16 cellular contexts compared by ENCODE assay signal in genomic region chr22:37491559-37492427, GRCh38. TPM values are rescaled to one million over a fixed set of nuclear protein-coding genes. Genes with fewer than 3 reads are reported as not detected.
A peak's percentile ranks its signal among the peaks of the same experiment; 100 is the strongest.
DNase-seq lines count a peak whose midpoint lies in the region; ATAC-seq, FAIRE-seq and TF ChIP-seq lines count a peak whose summit lies in the region.
"Had no signal": no experiment of that assay in that cellular context is flagged by ENCODE, and none has a peak within 500 bp of the region (broad histone marks: within the 10 kb centered on the region; RNA-seq: fewer than 3 reads in every experiment).

No MANE protein-coding gene starts in this region.

- H2AK5ac ChIP-seq in H1 (ENCODE audit: low read depth, low read length), result no peak overlapping the region

- H4K20me1 ChIP-seq in OCI-LY7 (ENCODE audit: insufficient read depth, low read length) (no peaks in the 10 kb centered on the region), H1 (replicated peaks in 1 of 2; ENCODE audit: control insufficient read depth in 1 of 2, insufficient read depth in 2 of 2, low read length in 2 of 2) (no peaks in the 10 kb centered on the region)

- no peak for ATAC-seq in stimulated activated memory B cell treated with anti-CD40 and anti-IgM and Interleukin-4, amounts not matched to agents 10 μg/mL and 1 μg/mL and 100 μg/mL, for 72 hours
- no peak for ATAC-seq in HG02678 (IDR thresholded peaks at IDR 0.05; ENCODE audit: unreplicated experiment)

- no peak overlapping the region for H2BK15ac ChIP-seq in H1 (ENCODE audit: low read length)

- no peak overlapping the region for H4K5ac ChIP-seq in H1 (ENCODE audit: insufficient read length, low read depth, low read length)

- CTCF ChIA-PET in HEK293 (lab: Yijun Ruan, JAX) (interaction anchor here (0.8 to 12.9 kb wide), 5 partner anchors 9 to 29 kb away, joined by 3 to 115 read pairs (median 4); no protein-coding TSS in a partner anchor), OCI-LY7 (lab: Charles Lee; ENCODE audit: unreplicated experiment) (interaction anchor here (0.6 to 0.8 kb wide), 2 partner anchors 8 to 19 kb away, joined by 4 read pairs; no protein-coding TSS in a partner anchor), H1 (lab: Charles Lee; ENCODE audit: partially characterized antibody) (interaction anchor here (0.8 to 21.5 kb wide), 11 partner anchors 10 to 175 kb away, joined by 3 to 312 read pairs (median 4); no protein-coding TSS in a partner anchor)

- TF ChIP-seq EP300 in H1 (IDR thresholded peaks at IDR 0.05; ENCODE audit: borderline replicate concordance in 1 of 2, low read depth in 2 of 2, low read length in 2 of 2), result no peak

- H3K27ac Mint-ChIP-seq in stimulated activated memory B cell treated with anti-CD40 and anti-IgM and Interleukin-4, amounts not matched to agents 10 μg/mL and 1 μg/mL and 100 μg/mL, for 72 hours, result peak overlapping the region; percentile 40

- no peaks in the 10 kb centered on the region for H3K36me3 Mint-ChIP-seq in stimulated activated memory B cell treated with anti-CD40 and anti-IgM and Interleukin-4, amounts not matched to agents 10 μg/mL and 1 μg/mL and 100 μg/mL, for 72 hours
- H3K36me3 Mint-ChIP-seq: CD4-positive, alpha-beta memory T cell had no signal

- no peak overlapping the region for H2BK20ac ChIP-seq in H1 (ENCODE audit: low read length)

- no peak for TF ChIP-seq POLR2A in H1 (IDR thresholded peaks at IDR 0.05; ENCODE audit: control extremely low read depth in 1 of 2, low read depth in 2 of 2, low read length in 2 of 2)

- H3K9me2 ChIP-seq in OCI-LY7 (ENCODE audit: insufficient read depth, low read length), result no peaks in the 10 kb centered on the region

- no peak for TF ChIP-seq CTCF in HEK293 (tag by site-specific recombination; IDR thresholded peaks at IDR 0.05)
- no peak for TF ChIP-seq CTCF in OCI-LY7 (conservative IDR thresholded peaks at IDR 0.05; ENCODE audit: low read length)
- TF ChIP-seq CTCF in H1 (IDR thresholded peaks at IDR 0.05; ENCODE audit: control extremely low read depth in 1 of 3, insufficient read depth in 1 of 3, low read depth in 1 of 3, low read length in 3 of 3), result no peak
- no peak for TF ChIP-seq CTCF in coronary artery (IDR thresholded peaks at IDR 0.05)

- no peaks in the 10 kb centered on the region for H3K23me2 ChIP-seq in H1 (ENCODE audit: low read depth, low read length)

- H3K27ac ChIP-seq in HEK293 (ENCODE audit: extremely low read depth, low read depth, low read length) (no peak overlapping the region), OCI-LY7 (ENCODE audit: low read depth, low read length, poor library complexity, severe bottlenecking) (peak overlapping the region; percentile 54), H1 (ENCODE audit: low read depth, low read length) (no peak overlapping the region), coronary artery (no peak overlapping the region)
- H3K27ac ChIP-seq: GM23248 had no signal

- TF ChIP-seq RAD21 in H1 (IDR thresholded peaks at IDR 0.05 in 1 of 2, conservative IDR thresholded peaks at IDR 0.05 in 1 of 2; ENCODE audit: low read depth in 2 of 2, low read length in 2 of 2), result no peak

- 94% methylated on average over 16 of the region's 22 CpGs; no CpG with 5 or more reads in 1 of the 2 experiments for WGBS in H1 (ENCODE audit: extremely low coverage in 1 of 2, insufficient coverage in 1 of 2, insufficient read length in 1 of 2, insufficient replicate concordance in 2 of 2, low coverage in 1 of 2, low lambda C conversion rate in 2 of 2, missing lambda C conversion rate in 1 of 2), 2 experiments

- no peak overlapping the region for H2BK12ac ChIP-seq in H1 (ENCODE audit: low read depth, low read length)

- H3K79me2 ChIP-seq in OCI-LY7 (ENCODE audit: insufficient read depth, low read depth, low read length) (no peaks in the 10 kb centered on the region; the same call in 1 of the 2 replicates), H1 (ENCODE audit: control insufficient read depth in 1 of 2, insufficient read depth in 2 of 2, low read length in 2 of 2) (no peaks in the 10 kb centered on the region)

- no peak overlapping the region for H3K23ac ChIP-seq in H1 (ENCODE audit: insufficient read length)

- peaks cover 42% of the 10 kb centered on the region for H3K4me1 Mint-ChIP-seq in stimulated activated memory B cell treated with anti-CD40 and anti-IgM and Interleukin-4, amounts not matched to agents 10 μg/mL and 1 μg/mL and 100 μg/mL, for 72 hours

- DNase-seq in OCI-LY7 (ENCODE audit: low spot score), result peak; percentile 68
- DNase-seq in H1 (ENCODE audit: low read depth in 1 of 2, low spot score in 2 of 2), result no peak
- no peak for DNase-seq in glomerular visceral epithelial cell (ENCODE audit: extremely low spot score)
- DNase-seq in coronary artery (ENCODE audit: low spot score), result no peak
- DNase-seq: GM23248, NCI-H187, NCI-H2107, NCI-H226, NCI-H524 treated with DMSO at 0.1 percent for 48 hours had no signal

- no peak overlapping the region for H3K18ac ChIP-seq in H1 (ENCODE audit: extremely low read depth, low read length)

- H2AFZ ChIP-seq in OCI-LY7 (ENCODE audit: low read length) (no peak overlapping the region), H1 (ENCODE audit: low read length) (no peak overlapping the region)
- H2AFZ ChIP-seq: GM23248 had no signal

- H2BK5ac ChIP-seq in H1 (ENCODE audit: low read depth, low read length), result no peak overlapping the region

- POLR2A ChIA-PET in HEK293 (lab: Yijun Ruan, JAX), result no interaction called here
- POLR2A ChIA-PET in OCI-LY7 (lab: Charles Lee), result no interaction called here
- POLR2A ChIA-PET in H1 (lab: Charles Lee; ENCODE audit: partially characterized antibody), result interaction anchor here (0.5 kb wide), 1 partner anchor 817 kb away, joined by 3 read pairs; no protein-coding TSS in a partner anchor

- no peak overlapping the region for H2BK120ac ChIP-seq in H1 (replicated peaks; ENCODE audit: low read depth, low read length)

- H3K27me3 Mint-ChIP-seq in stimulated activated memory B cell treated with anti-CD40 and anti-IgM and Interleukin-4, amounts not matched to agents 10 μg/mL and 1 μg/mL and 100 μg/mL, for 72 hours, result peaks cover 22% of the 10 kb centered on the region
- H3K27me3 Mint-ChIP-seq: CD4-positive, alpha-beta memory T cell had no signal

- peaks cover 3% of the 10 kb centered on the region for H3K9me3 Mint-ChIP-seq in stimulated activated memory B cell treated with anti-CD40 and anti-IgM and Interleukin-4, amounts not matched to agents 10 μg/mL and 1 μg/mL and 100 μg/mL, for 72 hours
- H3K9me3 Mint-ChIP-seq: CD4-positive, alpha-beta memory T cell had no signal

- no peaks in the 10 kb centered on the region for H3K27me3 ChIP-seq in H1 (replicated peaks in 1 of 4; ENCODE audit: control insufficient read depth in 3 of 4, extremely low read depth in 1 of 4, insufficient read depth in 3 of 4, low read length in 3 of 4)

- H3K4ac ChIP-seq in H1 (replicated peaks; ENCODE audit: insufficient read length, low read depth, low read length), result no peak overlapping the region

- no peak overlapping the region for H3K4me3 Mint-ChIP-seq in stimulated activated memory B cell treated with anti-CD40 and anti-IgM and Interleukin-4, amounts not matched to agents 10 μg/mL and 1 μg/mL and 100 μg/mL, for 72 hours

- no peak overlapping the region for H3K4me3 ChIP-seq in HEK293 (ENCODE audit: low read depth, low read length)
- peak overlapping the region; percentile 67 for H3K4me3 ChIP-seq in OCI-LY7 (ENCODE audit: low read depth, low read length, poor library complexity, severe bottlenecking)
- no peak overlapping the region for H3K4me3 ChIP-seq in H1 (ENCODE audit: extremely low read depth in 1 of 4, insufficient read depth in 2 of 4, low read depth in 3 of 4, low read length in 4 of 4)
- H3K4me3 ChIP-seq in coronary artery, result no peak overlapping the region
- H3K4me3 ChIP-seq: GM23248 had no signal

- H4K8ac ChIP-seq in H1 (ENCODE audit: extremely low read depth, insufficient read depth, low read length), result peak overlapping the region; percentile 63

- H3K56ac ChIP-seq in H1 (replicated peaks; ENCODE audit: insufficient read length, low read depth, low read length), result no peak overlapping the region

- FAIRE-seq in H1 (lab: Jason Lieb, UNC), result no peak
- FAIRE-seq: A204.1 had no signal

- H3K9me3 ChIP-seq in HEK293 (ENCODE audit: control insufficient read depth, insufficient read depth, low read depth, low read length) (no peaks in the 10 kb centered on the region), OCI-LY7 (ENCODE audit: low read length) (no peaks in the 10 kb centered on the region), H1 (ENCODE audit: insufficient read depth in 2 of 2, low read depth in 1 of 2, low read length in 1 of 2) (no peaks in the 10 kb centered on the region)

- peaks cover 0 to 34% of the 10 kb centered on the region in 2 experiments; a peak in 2 of 3 replicates for H3K36me3 ChIP-seq in HEK293 (ENCODE audit: control insufficient read depth in 2 of 2, insufficient read depth in 1 of 2, low read length in 2 of 2)
- no peaks in the 10 kb centered on the region for H3K36me3 ChIP-seq in OCI-LY7 (ENCODE audit: insufficient read depth, low read length)
- no peaks in the 10 kb centered on the region for H3K36me3 ChIP-seq in H1 (ENCODE audit: control insufficient read depth in 2 of 4, insufficient read depth in 4 of 4, low read length in 3 of 4)

- H3K79me1 ChIP-seq in H1 (ENCODE audit: low read depth, low read length), result no peaks in the 10 kb centered on the region

- intact Hi-C loops in OCI-LY7 (cut with micrococcal nuclease; ENCODE audit: unreplicated experiment), result no loop called here

- H3K4me2 ChIP-seq in OCI-LY7 (ENCODE audit: low read length) (peak overlapping the region; percentile 74), H1 (ENCODE audit: insufficient read depth in 1 of 2, low read depth in 2 of 2, low read length in 2 of 2) (no peak overlapping the region)

- H3K14ac ChIP-seq in H1 (ENCODE audit: insufficient read length), result no peak overlapping the region

- no peak overlapping the region for H4K91ac ChIP-seq in H1 (replicated peaks; ENCODE audit: insufficient read length, low read length)

- H3K4me1 ChIP-seq in HEK293 (ENCODE audit: control insufficient read depth, insufficient read depth, low read length), result no peaks in the 10 kb centered on the region
- H3K4me1 ChIP-seq in OCI-LY7 (ENCODE audit: insufficient read depth, low read length, poor library complexity, severe bottlenecking), result peaks cover 55% of the 10 kb centered on the region
- H3K4me1 ChIP-seq in H1 (replicated peaks in 1 of 4; ENCODE audit: control insufficient read depth in 3 of 4, insufficient read depth in 4 of 4, low read length in 3 of 4), result peaks cover 0 to 19% (median 12%) of the 10 kb centered on the region in 4 experiments; a peak in 6 of 7 replicates

- BruUV-seq in OCI-LY7 (replicated peaks; lab: Mats Ljungman, UMichigan), result no TSS peak

- H3K9ac ChIP-seq in H1 (replicated peaks in 1 of 4; ENCODE audit: extremely low read depth in 1 of 4, low read depth in 3 of 4, low read length in 3 of 4), result no peak overlapping the region
- H3K9ac ChIP-seq: GM23248 had no signal

RNA-seq across cellular contexts. Expression of gene MFNG, which starts 5.6 kb away (rescaled TPM):
- total RNA-seq in OCI-LY7 (2014; rRNA removed; shearing (Covaris generic)), result 174 and 225 TPM in 2 replicates
- 215 and 235 TPM in 2 replicates for total RNA-seq in OCI-LY7 (2022)
- total RNA-seq in H1 (2021; fragmentation: NEBNext Ultra II Directional; extraction: Animal tissue kit (Norgen Biotek cat#: 25700)), result 1.7 and 1.8 TPM in 2 replicates
- polyA plus RNA-seq in H1 (2011; rRNA removed), result 5.5 and 8.0 TPM in 2 replicates
- 5.4 TPM for polyA plus RNA-seq in H1 (2011; cell fraction: cytosol; rRNA removed)
- polyA plus RNA-seq in H1 (2011; cell fraction: nucleus; rRNA removed), result 11.5 TPM
- polyA plus RNA-seq in H1 (2012, experiment 1 of 2), result 1.7 to 3.1 TPM (median 2.6 TPM) in 4 replicates
- 1.5 TPM for polyA plus RNA-seq in H1 (2012, experiment 2 of 2)
- 2.4 TPM for polyA plus RNA-seq in H1 (2013, experiment 1 of 2)
- 2.8 TPM for polyA plus RNA-seq in H1 (2013, experiment 2 of 2)
- polyA minus RNA-seq in H1 (2011; rRNA and poly(A)+ RNA removed), result 1.3 and 1.6 TPM in 2 replicates
- 6.8 TPM for polyA minus RNA-seq in H1 (2011; cell fraction: cytosol; rRNA and poly(A)+ RNA removed)
- 4.9 TPM for polyA minus RNA-seq in H1 (2011; cell fraction: nucleus; rRNA and poly(A)+ RNA removed)
- total RNA-seq: GM23248, SK-MEL-5 had no signal
- polyA plus RNA-seq: BJ, GM23248 had no signal

RNA-seq across cellular contexts. Expression of gene CARD10, which starts 27.4 kb away (rescaled TPM):
- total RNA-seq in OCI-LY7 (2014; rRNA removed; shearing (Covaris generic)), result 3.3 and 4.0 TPM in 2 replicates
- 2.8 and 3.1 TPM in 2 replicates for total RNA-seq in OCI-LY7 (2022)
- 14.4 and 14.6 TPM in 2 replicates for total RNA-seq in H1 (2021; fragmentation: NEBNext Ultra II Directional; extraction: Animal tissue kit (Norgen Biotek cat#: 25700))
- 13.5 and 17.4 TPM in 2 replicates for polyA plus RNA-seq in H1 (2011; rRNA removed)
- polyA plus RNA-seq in H1 (2011; cell fraction: cytosol; rRNA removed), result 11.2 TPM
- polyA plus RNA-seq in H1 (2011; cell fraction: nucleus; rRNA removed), result 23.7 TPM
- polyA plus RNA-seq in H1 (2012, experiment 1 of 2), result 7.9 to 13.1 TPM (median 11.6 TPM) in 4 replicates
- 11.4 TPM for polyA plus RNA-seq in H1 (2012, experiment 2 of 2)
- 9.2 TPM for polyA plus RNA-seq in H1 (2013, experiment 1 of 2)
- polyA plus RNA-seq in H1 (2013, experiment 2 of 2), result 9.2 TPM
- 6.8 and 7.5 TPM in 2 replicates for polyA minus RNA-seq in H1 (2011; rRNA and poly(A)+ RNA removed)
- polyA minus RNA-seq in H1 (2011; cell fraction: cytosol; rRNA and poly(A)+ RNA removed), result 11.4 TPM
- polyA minus RNA-seq in H1 (2011; cell fraction: nucleus; rRNA and poly(A)+ RNA removed), result 5.0 TPM
- polyA plus RNA-seq: CD4-positive, alpha-beta memory T cell had no signal

Comparison
In these comparisons a context has a peak if more than half of its experiments do, and no peak if none do; other contexts are left out.
1. RNA of gene MFNG, which starts 5.6 kb away (total RNA-seq): 174 to 235 TPM in OCI-LY7; 1.7 to 1.8 TPM in H1; every median in the first group is over 10 times any median in the second.